Comparison of ENCODE assay signal across 8 cellular contexts in the genomic region with DNA sequence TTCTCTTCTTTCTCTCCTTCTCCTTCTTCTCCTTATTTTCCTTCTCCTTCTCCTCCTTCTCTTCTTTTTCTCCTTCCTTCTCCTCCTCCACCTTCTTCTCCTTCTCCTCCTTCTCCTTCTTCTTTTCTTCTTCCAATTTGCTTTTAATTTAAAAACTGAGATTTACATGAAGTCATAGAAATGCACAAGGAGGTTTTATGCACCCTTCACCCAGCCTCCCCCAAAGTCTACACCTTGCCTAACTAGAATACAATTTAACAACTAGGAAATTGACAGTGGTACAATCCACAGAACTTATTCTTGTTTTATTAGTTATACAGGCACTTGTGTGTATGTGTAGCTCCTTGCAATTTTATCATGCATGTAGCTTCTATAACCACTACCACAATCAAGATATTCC.
"Had no signal": no experiment of that assay in that cellular context is flagged by ENCODE, and none has a peak within 500 bp of the region (broad histone marks: within the 10 kb centered on the region; RNA-seq: fewer than 3 reads in every experiment).

No MANE protein-coding gene starts in this region.

- H3K4me3 ChIP-seq: GM12878 had no signal

- FAIRE-seq: G401.6, GM12878, GM12891, GM12892, GM18507, GM19239 had no signal

- DNase-seq: GDM1, GF-D8 had no signal

- ATAC-seq: GM12878 had no signal
